Comparison of ENCODE assay signal across 15 cellular contexts in the genomic region with DNA sequence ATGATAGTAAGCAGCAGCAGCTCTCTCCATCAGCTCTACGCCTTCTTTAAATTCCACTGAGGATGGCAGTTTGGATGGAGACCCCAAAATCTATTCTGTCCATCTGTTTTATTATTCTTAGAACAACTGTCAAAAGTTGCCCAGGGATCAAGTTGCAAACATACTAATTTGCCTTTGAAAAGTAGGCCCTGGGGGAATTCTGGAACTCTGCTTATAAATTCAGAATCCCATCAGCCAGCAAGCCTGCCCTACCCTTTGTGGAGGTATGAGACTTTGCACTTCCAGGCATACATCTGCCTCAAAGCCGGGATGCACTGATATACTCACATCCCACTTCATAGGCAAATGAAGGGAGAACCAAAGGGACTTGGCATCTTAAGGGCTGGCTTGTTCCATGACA.
"Had no signal": no experiment of that assay in that cellular context is flagged by ENCODE, and none has a peak within 500 bp of the region (broad histone marks: within the 10 kb centered on the region; RNA-seq: fewer than 3 reads in every experiment).

No MANE protein-coding gene starts in this region.

- H3K36me3 Mint-ChIP-seq: natural killer cell had no signal

- H3K27ac ChIP-seq: coronary artery, heart right ventricle, thyroid gland, vagina had no signal

- H3K4me3 Mint-ChIP-seq: activated CD4-positive, alpha-beta memory T cell treated with anti-CD3 and anti-CD28 coated beads, Interleukin-2, amount 10 ng/mL, durations not matched to agents 7 days and 5 days; natural killer cell had no signal

- DNase-seq: activated CD4-positive, alpha-beta memory T cell treated with anti-CD3 and anti-CD28 coated beads, Interleukin-2, amount 10 ng/mL, durations not matched to agents 7 days and 5 days; activated naive CD4-positive, alpha-beta T cell treated with Interleukin-2 at 50 U/mL for 16 hours; caudate nucleus; effector CD8-positive, alpha-beta T cell; heart right ventricle; islet precursor cell; mammary epithelial cell; natural killer cell; occipital lobe; right cardiac atrium; thyroid gland had no signal

- H3K27ac Mint-ChIP-seq: activated CD4-positive, alpha-beta memory T cell treated with anti-CD3 and anti-CD28 coated beads, Interleukin-2, amount 10 ng/mL, durations not matched to agents 7 days and 5 days; natural killer cell; progenitor cell of endocrine pancreas had no signal

- H3K36me3 ChIP-seq: thyroid gland had no signal

- H3K9me3 Mint-ChIP-seq: activated CD4-positive, alpha-beta memory T cell treated with anti-CD3 and anti-CD28 coated beads, Interleukin-2, amount 10 ng/mL, durations not matched to agents 7 days and 5 days; natural killer cell had no signal

- H3K27me3 ChIP-seq: heart right ventricle, thyroid gland, vagina had no signal

- H3K9me3 ChIP-seq: heart right ventricle, thyroid gland, vagina had no signal

- H3K27me3 Mint-ChIP-seq: activated CD4-positive, alpha-beta memory T cell treated with anti-CD3 and anti-CD28 coated beads, Interleukin-2, amount 10 ng/mL, durations not matched to agents 7 days and 5 days; progenitor cell of endocrine pancreas had no signal

- H3K4me1 ChIP-seq: vagina had no signal

- ATAC-seq: heart right ventricle, natural killer cell, right cardiac atrium had no signal

- H3K4me3 ChIP-seq: coronary artery, heart right ventricle, smooth muscle cell, thyroid gland, vagina had no signal
